ENCODE assay signal across 8 cellular contexts in the genomic region with DNA sequence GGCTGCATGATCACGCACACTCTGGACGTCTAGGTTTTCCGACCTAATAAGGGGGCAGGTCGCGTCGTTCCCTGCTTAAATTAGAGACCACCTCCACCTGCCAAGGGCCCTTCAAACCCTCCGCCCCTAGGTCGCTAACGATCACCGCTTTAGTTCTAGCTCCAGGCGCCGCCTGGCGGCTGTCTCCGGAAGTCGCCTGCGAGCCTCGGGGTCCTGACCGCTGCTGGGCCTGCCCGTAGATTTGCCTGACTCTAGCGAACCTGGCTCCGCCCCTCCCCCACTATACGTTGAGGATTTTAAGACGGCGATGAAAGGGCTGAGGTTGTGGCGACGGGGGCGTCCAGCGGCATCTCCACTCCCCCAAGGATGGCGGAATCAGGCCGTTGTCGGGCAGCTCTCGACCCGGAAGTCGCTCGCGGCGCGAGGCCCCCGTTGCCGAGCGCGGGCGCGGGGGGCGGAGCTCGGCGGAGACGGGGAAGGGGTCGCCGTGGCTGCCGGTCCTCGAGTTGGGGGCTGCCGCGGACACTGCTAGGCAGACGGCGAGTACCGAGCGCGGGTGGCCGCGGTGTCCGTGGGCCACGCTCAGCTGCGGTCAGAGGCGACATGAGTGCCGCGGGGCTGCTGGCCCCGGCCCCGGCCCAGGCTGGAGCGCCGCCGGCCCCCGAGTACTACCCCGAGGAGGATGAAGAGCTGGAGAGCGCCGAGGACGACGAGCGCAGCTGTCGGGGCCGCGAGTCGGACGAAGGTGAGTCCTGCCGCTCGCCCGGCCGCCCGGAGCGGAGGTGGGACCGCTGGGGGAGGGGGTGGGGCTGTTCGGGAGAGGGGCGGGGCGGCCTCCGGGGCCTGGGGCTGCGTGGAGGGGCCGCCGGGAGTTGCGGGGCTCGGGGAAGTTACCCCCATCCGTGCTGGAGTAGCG. TPM values are rescaled to one million over a fixed set of nuclear protein-coding genes. Genes with fewer than 3 reads are reported as not detected.
DNase-seq lines count a peak whose midpoint lies in the region; ATAC-seq and TF ChIP-seq lines count a peak whose summit lies in the region.

A gene with protein sequence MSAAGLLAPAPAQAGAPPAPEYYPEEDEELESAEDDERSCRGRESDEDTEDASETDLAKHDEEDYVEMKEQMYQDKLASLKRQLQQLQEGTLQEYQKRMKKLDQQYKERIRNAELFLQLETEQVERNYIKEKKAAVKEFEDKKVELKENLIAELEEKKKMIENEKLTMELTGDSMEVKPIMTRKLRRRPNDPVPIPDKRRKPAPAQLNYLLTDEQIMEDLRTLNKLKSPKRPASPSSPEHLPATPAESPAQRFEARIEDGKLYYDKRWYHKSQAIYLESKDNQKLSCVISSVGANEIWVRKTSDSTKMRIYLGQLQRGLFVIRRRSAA (plus strand): TSS at position 467 of the 916 bp plus-strand sequence. CDS start 137 bp downstream, at position 604.

- H3K27ac Mint-ChIP-seq in dendritic cell treated with granulocyte-macrophage colony-stimulating factor and Interleukin-4, amounts not matched to agents 40 ng/mL and 50 ng/mL, for 4 days: peak within 1 kb of the TSS; percentile 98

- DNase-seq in NCI-H82 (lab: John Stamatoyannopoulos, UW) (peak; percentile 94), left lobe of liver (ENCODE audit: low spot score) (peak; percentile 94)
- DNase-seq in activated CD4-positive, alpha-beta T cell treated with anti-CD3 and anti-CD28 coated beads, Interleukin-2, amount 50 U/mL, for 48 hours: peak; percentile 95 to 97
- peak; percentile 96 to 97 for DNase-seq in stimulated activated CD4-positive, alpha-beta T cell treated with anti-CD3 and anti-CD28 coated beads, Interleukin-2, amount 100 ng/mL, for 24 hours

- intact Hi-C loops in dendritic cell treated with granulocyte-macrophage colony-stimulating factor and Interleukin-4, amounts not matched to agents 40 ng/mL and 50 ng/mL, for 4 days (cut with micrococcal nuclease): loop anchor here (1.0 to 5.0 kb wide), 5 partner anchors 69 to 314 kb away; a partner anchor contains a TSS

- H3K27me3 Mint-ChIP-seq in dendritic cell treated with granulocyte-macrophage colony-stimulating factor and Interleukin-4, amounts not matched to agents 40 ng/mL and 50 ng/mL, for 4 days: no peaks in the 10 kb centered on the region

- TF ChIP-seq CTCF in GM12873 (IDR thresholded peaks at IDR 0.05; ENCODE audit: insufficient read depth, low read depth, low read length, missing control alignments): peak; percentile 98

- H3K9me3 Mint-ChIP-seq in dendritic cell treated with granulocyte-macrophage colony-stimulating factor and Interleukin-4, amounts not matched to agents 40 ng/mL and 50 ng/mL, for 4 days: no peaks in the 10 kb centered on the region

- peaks cover 44% of the 10 kb centered on the region for H3K36me3 Mint-ChIP-seq in dendritic cell treated with granulocyte-macrophage colony-stimulating factor and Interleukin-4, amounts not matched to agents 40 ng/mL and 50 ng/mL, for 4 days (ENCODE audit: low read depth)

- H3K4me3 Mint-ChIP-seq in dendritic cell treated with granulocyte-macrophage colony-stimulating factor and Interleukin-4, amounts not matched to agents 40 ng/mL and 50 ng/mL, for 4 days: peak within 1 kb of the TSS; percentile 81

- H3K4me1 Mint-ChIP-seq in dendritic cell treated with granulocyte-macrophage colony-stimulating factor and Interleukin-4, amounts not matched to agents 40 ng/mL and 50 ng/mL, for 4 days (ENCODE audit: low read depth): peaks cover 35% of the 10 kb centered on the region

- peak; percentile 39 for ATAC-seq in HG03439 (IDR thresholded peaks at IDR 0.05; ENCODE audit: unreplicated experiment)
- ATAC-seq in left lobe of liver: peak; percentile 68
- ATAC-seq in HG03025 (IDR thresholded peaks at IDR 0.05; ENCODE audit: low FRiP score, unreplicated experiment): no peak

RNA-seq across cellular contexts. Expression of the gene that starts here (rescaled TPM):
- 10.8 TPM for total RNA-seq in left lobe of liver
